Comparison of ENCODE assay signal across 1 cellular context in the genomic region with DNA sequence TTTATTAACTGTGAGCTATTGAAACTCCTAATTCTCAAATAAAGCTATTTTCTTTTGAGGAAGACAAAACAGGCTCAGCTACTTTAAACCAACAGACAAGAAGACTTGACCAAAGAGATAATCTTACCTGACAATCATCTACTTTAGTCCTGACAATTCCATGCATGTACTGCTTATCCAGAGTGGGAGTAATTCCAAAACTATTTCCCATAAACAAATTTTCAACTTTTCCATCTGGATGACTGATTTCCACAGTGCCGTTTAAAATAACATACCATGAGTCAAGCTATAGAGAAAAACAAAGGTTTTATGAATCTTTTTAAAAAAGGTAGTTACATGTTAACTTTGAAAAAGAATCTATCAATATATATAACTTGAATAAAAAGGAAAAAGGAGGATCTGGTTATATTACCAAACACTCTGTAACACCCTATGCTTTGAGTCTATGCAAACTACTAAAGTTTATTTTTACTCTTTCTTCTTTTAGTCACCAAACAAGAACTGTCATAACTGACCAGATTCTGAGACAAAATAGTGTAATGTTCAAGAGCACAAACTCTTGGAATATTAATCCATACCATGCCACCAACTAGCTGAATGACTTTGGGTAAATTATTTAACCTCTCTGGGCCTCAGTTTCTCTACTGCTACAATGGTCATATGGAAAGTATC.
TF ChIP-seq lines count a peak whose summit lies in the region.

No MANE protein-coding gene starts in this region.

TF ChIP-seq in IMR-90, 13 proteins besides CTCF, POLR2A, EP300 and RAD21:
- TF ChIP-seq FOS (IDR thresholded peaks at IDR 0.05; ENCODE audit: low read depth, low read length) (no peak), NFE2L2 (IDR thresholded peaks at IDR 0.05; ENCODE audit: low read depth, low read length) (no peak), RFX5 (IDR thresholded peaks at IDR 0.05; ENCODE audit: low read depth, low read length) (no peak), CHD1 (IDR thresholded peaks at IDR 0.05; ENCODE audit: low read depth, low read length) (no peak), BHLHE40 (IDR thresholded peaks at IDR 0.05; ENCODE audit: low read depth, low read length) (no peak), MXI1 (IDR thresholded peaks at IDR 0.05; ENCODE audit: borderline replicate concordance, low read depth, low read length) (no peak), SMC3 (IDR thresholded peaks at IDR 0.05; ENCODE audit: low read depth, low read length) (no peak), CEBPB (IDR thresholded peaks at IDR 0.05; ENCODE audit: low read depth, low read length) (no peak), MAZ (IDR thresholded peaks at IDR 0.05; ENCODE audit: borderline replicate concordance, low read depth, low read length) (no peak), MAFK (IDR thresholded peaks at IDR 0.05; ENCODE audit: low read depth, low read length) (no peak), RCOR1 (IDR thresholded peaks at IDR 0.05; ENCODE audit: insufficient replicate concordance, low read length) (no peak)
- TF ChIP-seq, protein P1, sequence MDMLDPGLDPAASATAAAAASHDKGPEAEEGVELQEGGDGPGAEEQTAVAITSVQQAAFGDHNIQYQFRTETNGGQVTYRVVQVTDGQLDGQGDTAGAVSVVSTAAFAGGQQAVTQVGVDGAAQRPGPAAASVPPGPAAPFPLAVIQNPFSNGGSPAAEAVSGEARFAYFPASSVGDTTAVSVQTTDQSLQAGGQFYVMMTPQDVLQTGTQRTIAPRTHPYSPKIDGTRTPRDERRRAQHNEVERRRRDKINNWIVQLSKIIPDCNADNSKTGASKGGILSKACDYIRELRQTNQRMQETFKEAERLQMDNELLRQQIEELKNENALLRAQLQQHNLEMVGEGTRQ (IDR thresholded peaks at IDR 0.05; ENCODE audit: low read depth, low read length): no peak
- TF ChIP-seq, protein P2, sequence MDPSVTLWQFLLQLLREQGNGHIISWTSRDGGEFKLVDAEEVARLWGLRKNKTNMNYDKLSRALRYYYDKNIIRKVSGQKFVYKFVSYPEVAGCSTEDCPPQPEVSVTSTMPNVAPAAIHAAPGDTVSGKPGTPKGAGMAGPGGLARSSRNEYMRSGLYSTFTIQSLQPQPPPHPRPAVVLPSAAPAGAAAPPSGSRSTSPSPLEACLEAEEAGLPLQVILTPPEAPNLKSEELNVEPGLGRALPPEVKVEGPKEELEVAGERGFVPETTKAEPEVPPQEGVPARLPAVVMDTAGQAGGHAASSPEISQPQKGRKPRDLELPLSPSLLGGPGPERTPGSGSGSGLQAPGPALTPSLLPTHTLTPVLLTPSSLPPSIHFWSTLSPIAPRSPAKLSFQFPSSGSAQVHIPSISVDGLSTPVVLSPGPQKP (IDR thresholded peaks at IDR 0.05; ENCODE audit: borderline replicate concordance, low read depth, low read length): no peak
TF ChIP-seq in IMR-90: peak in this region for 0.
